11 cellular contexts compared by ENCODE assay signal in the genomic region with DNA sequence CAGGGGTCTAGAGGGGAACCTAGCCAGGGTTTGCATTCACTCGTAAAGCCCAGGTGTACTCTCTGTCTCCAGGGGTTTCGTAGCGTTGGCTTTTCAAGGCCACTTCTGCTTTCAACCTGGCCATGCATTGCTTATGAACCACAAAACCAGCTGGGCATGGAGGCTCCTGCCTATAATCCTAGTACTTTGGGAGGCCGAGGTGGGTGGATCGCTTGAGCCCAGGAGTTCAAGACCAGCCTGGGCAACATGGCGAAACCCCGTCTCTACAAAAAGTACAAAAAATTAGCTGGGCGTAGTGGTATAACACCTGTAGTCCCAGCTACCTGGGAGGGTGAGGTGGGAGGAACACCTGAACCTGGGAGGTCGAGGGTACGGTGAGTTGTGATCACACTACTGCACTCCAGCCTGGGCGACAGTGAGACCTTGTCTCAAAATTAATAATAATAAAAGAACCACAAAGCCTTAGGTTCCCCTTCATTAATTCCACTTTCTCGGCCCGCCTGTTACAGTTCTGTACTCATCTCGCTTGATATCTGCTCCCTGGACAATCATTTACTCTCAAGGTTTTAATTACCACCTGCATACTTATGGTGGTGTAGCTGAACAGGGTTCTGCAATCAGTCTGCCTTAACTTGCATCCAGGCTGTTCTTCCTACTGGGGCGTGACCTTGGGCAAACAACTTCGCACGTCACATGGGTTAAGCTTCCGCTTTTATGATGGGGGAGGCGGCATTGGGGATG. TPM values are rescaled to one million over a fixed set of nuclear protein-coding genes. Genes with fewer than 3 reads are reported as not detected.
DNase-seq lines count a peak whose midpoint lies in the region; ATAC-seq, FAIRE-seq and TF ChIP-seq lines count a peak whose summit lies in the region.
"Had no signal": no experiment of that assay in that cellular context is flagged by ENCODE, and none has a peak within 500 bp of the region (broad histone marks: within the 10 kb centered on the region; RNA-seq: fewer than 3 reads in every experiment).

No MANE protein-coding gene starts in this region.

- no peak overlapping the region for H3K4me3 Mint-ChIP-seq in HFFc6
- H3K4me3 Mint-ChIP-seq in naive thymus-derived CD8-positive, alpha-beta T cell: peak overlapping the region in 2 of 10 donors; percentile 5 to 73

- H3K27ac Mint-ChIP-seq in HFFc6: peak overlapping the region; percentile 36; the same call in 1 of the 2 replicates
- H3K27ac Mint-ChIP-seq in naive thymus-derived CD8-positive, alpha-beta T cell: peak overlapping the region in 7 of 10 donors; percentile 20 to 85 (median 66)

- H3K9me3 Mint-ChIP-seq in HFFc6: no peaks in the 10 kb centered on the region
- H3K9me3 Mint-ChIP-seq in naive thymus-derived CD8-positive, alpha-beta T cell: no peaks in the 10 kb centered on the region

- H3K36me3 Mint-ChIP-seq in HFFc6 (ENCODE audit: low read depth): peaks cover 32% of the 10 kb centered on the region
- H3K36me3 Mint-ChIP-seq in naive thymus-derived CD8-positive, alpha-beta T cell: peaks cover 0 to 2% (median 2%) of the 10 kb centered on the region in 3 donors

- ATAC-seq in GM18861 (IDR thresholded peaks at IDR 0.05; ENCODE audit: unreplicated experiment) (peak; percentile 66), left lobe of liver (no peak)
- ATAC-seq in naive thymus-derived CD8-positive, alpha-beta T cell: peak in 1 of 2 donors; percentile 67

- TF ChIP-seq CTCF in HFFc6 (IDR thresholded peaks at IDR 0.05): no peak
- TF ChIP-seq CTCF in NB4 (IDR thresholded peaks at IDR 0.05; ENCODE audit: low read depth, low read length): no peak
- TF ChIP-seq CTCF in D721Med (IDR thresholded peaks at IDR 0.05; ENCODE audit: insufficient read depth, missing control alignments): no peak

- no peak overlapping the region for H3K4me3 ChIP-seq in NB4 (ENCODE audit: low read depth, low read length)
- H3K4me3 ChIP-seq: sigmoid colon had no signal

- intact Hi-C loops in posterior cingulate gyrus (cut with DNase I): no loop called here

- POLR2A ChIA-PET in naive thymus-derived CD8-positive, alpha-beta T cell (lab: Charles Lee): interaction anchor here (1.1 kb wide), 1 partner anchor 46 kb away, joined by 4 read pairs; the partner anchor contains the start of gene RBM15

- H3K4me1 Mint-ChIP-seq in HFFc6 (ENCODE audit: low read depth): peaks cover 41% of the 10 kb centered on the region
- H3K4me1 Mint-ChIP-seq in naive thymus-derived CD8-positive, alpha-beta T cell: peaks cover 4 to 57% (median 19%) of the 10 kb centered on the region in 4 donors

- no peaks in the 10 kb centered on the region for H3K27me3 Mint-ChIP-seq in HFFc6 (ENCODE audit: insufficient read depth)
- no peaks in the 10 kb centered on the region for H3K27me3 Mint-ChIP-seq in naive thymus-derived CD8-positive, alpha-beta T cell

- no peak for TF ChIP-seq POLR2A in NB4 (IDR thresholded peaks at IDR 0.05; ENCODE audit: extremely low read depth, insufficient read length)

- no peak for FAIRE-seq in D721Med (lab: Jason Lieb, UNC)

- DNase-seq in HFFc6: no peak
- peak; percentile 62 for DNase-seq in NB4 (ENCODE audit: low read depth)
- peak in 1 of 10 donors; percentile 33 for DNase-seq in naive thymus-derived CD8-positive, alpha-beta T cell
- no peak for DNase-seq in posterior cingulate gyrus
- DNase-seq in left lobe of liver (ENCODE audit: low spot score): no peak
- no peak for DNase-seq in NCI-H446 treated with DMSO at 0.1 percent for 48 hours (lab: John Stamatoyannopoulos, UW)
- DNase-seq in D721Med (ENCODE audit: insufficient read length, low spot score): no peak
- DNase-seq: activated CD4-positive, CD25-positive, alpha-beta regulatory T cell; NCI-H1105; sigmoid colon had no signal

RNA-seq across cellular contexts. Expression of gene SLC16A4, which starts 6.1 kb away (rescaled TPM):
- 10 to 100 TPM; 14.7 to 25.2 (median 21.5) TPM for total RNA-seq in HFFc6 (2021; fragmentation: NEBNext Ultra II Directional; extraction: Animal tissue kit (Norgen Biotek cat#: 25700))
- total RNA-seq in naive thymus-derived CD8-positive, alpha-beta T cell: under 1 TPM; 0.55 to 0.88 TPM
- under 1 TPM; 0.15 to 0.61 (median 0.59) TPM for polyA plus RNA-seq in naive thymus-derived CD8-positive, alpha-beta T cell
- total RNA-seq in left lobe of liver: 3.5 TPM

RNA-seq across cellular contexts. Expression of gene LAMTOR5, which starts 22.7 kb away (rescaled TPM):
- 100 to 1,000 TPM; 166 to 181 (median 172) TPM for total RNA-seq in HFFc6 (2021; fragmentation: NEBNext Ultra II Directional; extraction: Animal tissue kit (Norgen Biotek cat#: 25700))
- 10 to 100 TPM; 72.0 to 76.0 TPM for total RNA-seq in naive thymus-derived CD8-positive, alpha-beta T cell
- polyA plus RNA-seq in naive thymus-derived CD8-positive, alpha-beta T cell: 100 to 1,000 TPM; 192 to 262 (median 247) TPM
- total RNA-seq in left lobe of liver: 49.8 TPM

RNA-seq across cellular contexts. Expression of gene RBM15, which starts 45.6 kb away (rescaled TPM):
- 10 to 100 TPM; 16.1 to 18.2 (median 17.3) TPM for total RNA-seq in HFFc6 (2021; fragmentation: NEBNext Ultra II Directional; extraction: Animal tissue kit (Norgen Biotek cat#: 25700))
- total RNA-seq in naive thymus-derived CD8-positive, alpha-beta T cell: 10 to 100 TPM; 43.1 to 44.0 TPM
- 10 to 100 TPM in 1 of 3 donors, 1 to 10 TPM in 2; 6.6 to 11.0 (median 8.2) TPM for polyA plus RNA-seq in naive thymus-derived CD8-positive, alpha-beta T cell
- total RNA-seq in left lobe of liver: 9.6 TPM
